1 cellular context compared by ENCODE assay signal in genomic region chr4:133152801-133153526, GRCh38.
TF ChIP-seq lines count a peak whose summit lies in the region.

No MANE protein-coding gene starts in this region.

TF ChIP-seq in HEK293, 187 proteins besides CTCF, POLR2A, EP300 and RAD21 (continued from another document):
- no peak for TF ChIP-seq ZNF148 (tag by site-specific recombination; IDR thresholded peaks at IDR 0.05; ENCODE audit: borderline replicate concordance)
